In the genomic region with DNA sequence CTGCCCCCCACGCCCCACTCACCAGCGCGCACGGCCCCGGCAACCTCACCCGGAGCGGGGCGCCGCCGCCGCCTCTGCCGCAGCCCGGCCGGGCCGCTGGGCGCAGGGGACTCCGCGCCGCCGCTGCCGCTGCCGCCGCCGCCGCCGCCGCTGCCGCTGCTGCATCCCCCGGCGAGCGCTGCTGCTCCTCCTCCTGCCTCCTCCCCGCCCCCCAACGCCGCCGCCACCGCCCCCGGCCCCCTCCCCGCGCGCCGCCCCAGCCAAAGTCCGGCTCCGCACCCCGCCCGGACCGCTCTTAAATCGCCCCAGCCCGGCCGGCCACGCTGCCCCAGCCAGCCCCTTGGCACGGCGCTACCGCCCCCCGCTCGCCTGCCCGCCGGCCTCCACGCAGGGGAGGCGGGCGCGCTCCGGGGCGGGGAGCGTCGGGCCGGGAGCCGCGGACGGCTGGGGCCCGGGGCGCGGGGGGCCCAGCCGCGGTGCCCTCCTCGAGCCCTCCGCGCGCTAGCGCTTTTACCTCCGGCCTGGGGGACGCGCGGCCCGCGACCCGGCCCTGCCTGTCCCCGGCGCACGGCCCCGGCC, we compare ENCODE assay signal across 8 cellular contexts. TPM values are rescaled to one million over a fixed set of nuclear protein-coding genes. Genes with fewer than 3 reads are reported as not detected.
DNase-seq lines count a peak whose midpoint lies in the region; TF ChIP-seq lines count a peak whose summit lies in the region.

Gene SULF2, minus strand, starts transcription at position 161 of the 579 bp plus-strand sequence. CDS start 28,118 bp downstream, outside the sequence.

- H3K27me3 Mint-ChIP-seq in activated naive CD8-positive, alpha-beta T cell treated with anti-CD3 and anti-CD28 coated beads for 36 hours = peaks cover 46% of the 10 kb centered on the region

- H3K36me3 Mint-ChIP-seq in activated naive CD8-positive, alpha-beta T cell treated with anti-CD3 and anti-CD28 coated beads for 36 hours = no peaks in the 10 kb centered on the region

- H3K9ac ChIP-seq in rectal smooth muscle tissue (ENCODE audit: low read length) = peak within 1 kb of the TSS; percentile 7

- peaks cover 13% of the 10 kb centered on the region for H3K4me1 Mint-ChIP-seq in activated naive CD8-positive, alpha-beta T cell treated with anti-CD3 and anti-CD28 coated beads for 36 hours

- H3K9me3 Mint-ChIP-seq in activated naive CD8-positive, alpha-beta T cell treated with anti-CD3 and anti-CD28 coated beads for 36 hours = no peaks in the 10 kb centered on the region

- H3K4me3 ChIP-seq in right atrium auricular region (peak within 1 kb of the TSS; percentile 44 to 60), rectal smooth muscle tissue (ENCODE audit: low read length) (peak within 1 kb of the TSS; percentile 77)

- DNase-seq in SIG-M5 treated with dmso at 0.1 percent for 504 hours (lab: John Stamatoyannopoulos, UW; ENCODE audit: unreplicated experiment) (peak; percentile 65), SIG-M5 (lab: John Stamatoyannopoulos, UW) (no peak), right atrium auricular region (ENCODE audit: low spot score) (no peak), T-helper 9 cell (no peak), retina (no peak)
- DNase-seq in activated naive CD8-positive, alpha-beta T cell treated with anti-CD3 and anti-CD28 coated beads for 36 hours = peak; percentile 9
- no peak for DNase-seq in activated CD4-positive, CD25-positive, alpha-beta regulatory T cell (lab: John Stamatoyannopoulos, UW)

- peak within 1 kb of the TSS; percentile 69 for H3K4me3 Mint-ChIP-seq in activated naive CD8-positive, alpha-beta T cell treated with anti-CD3 and anti-CD28 coated beads for 36 hours

- H3K27ac ChIP-seq in right atrium auricular region (peak within 1 kb of the TSS; percentile 48 to 63), rectal smooth muscle tissue (ENCODE audit: low read depth, low read length) (peak within 1 kb of the TSS; percentile 74)

- H3K9me3 ChIP-seq in right atrium auricular region = no peaks in the 10 kb centered on the region

- H3K4me1 ChIP-seq in right atrium auricular region (peaks cover 0 to 32% of the 10 kb centered on the region in 2 donors), rectal smooth muscle tissue (ENCODE audit: control insufficient read depth, insufficient read depth, low read length) (peaks cover 5% of the 10 kb centered on the region)

- peaks cover 0 to 4% of the 10 kb centered on the region in 2 donors for H3K27me3 ChIP-seq in right atrium auricular region
- no peaks in the 10 kb centered on the region for H3K27me3 ChIP-seq in rectal smooth muscle tissue (ENCODE audit: control insufficient read depth, insufficient read depth, low read length)

- no peak for TF ChIP-seq CTCF in right atrium auricular region (IDR thresholded peaks at IDR 0.05)

- H3K36me3 ChIP-seq in right atrium auricular region (no peaks in the 10 kb centered on the region), rectal smooth muscle tissue (ENCODE audit: control insufficient read depth, insufficient read depth, low read length) (no peaks in the 10 kb centered on the region)

- H3K27ac Mint-ChIP-seq in activated naive CD8-positive, alpha-beta T cell treated with anti-CD3 and anti-CD28 coated beads for 36 hours = no peak within 1 kb of the TSS

RNA-seq across cellular contexts. Expression of gene SULF2, which starts in this region (rescaled TPM):
- under 1 TPM; 0.76 to 0.88 TPM for total RNA-seq in activated naive CD8-positive, alpha-beta T cell treated with anti-CD3 and anti-CD28 coated beads for 36 hours
- total RNA-seq in right atrium auricular region = 10 to 100 TPM; 33.7 to 57.8 TPM

Comparison
In these comparisons a context has a peak if more than half of its experiments do, and no peak if none do; other contexts are left out.
1. RNA of gene SULF2 (total RNA-seq): 33.7 to 57.8 TPM in right atrium auricular region; 0.76 to 0.88 TPM in activated naive CD8-positive, alpha-beta T cell treated with anti-CD3 and anti-CD28 coated beads for 36 hours; every median in the first group is over 10 times any median in the second.
2. Peak in DNase-seq in activated naive CD8-positive, alpha-beta T cell treated with anti-CD3 and anti-CD28 coated beads for 36 hours; RNA of the gene not detected or under 1 TPM.